Comparison of ENCODE assay signal across 4 cellular contexts in genomic region chr4:24192018-24192641, GRCh38.
"Had no signal": no experiment of that assay in that cellular context is flagged by ENCODE, and none has a peak within 500 bp of the region (broad histone marks: within the 10 kb centered on the region; RNA-seq: fewer than 3 reads in every experiment).

No MANE protein-coding gene starts in this region.

- H2AFZ ChIP-seq: GM23338 had no signal

- H3K27ac Mint-ChIP-seq: GM23338, H9, IgD-negative memory B cell had no signal

- H3K4me3 ChIP-seq: GM23338 had no signal

- H3K4me1 Mint-ChIP-seq: GM23338, IgD-negative memory B cell had no signal

- H3K4me2 ChIP-seq: GM23338 had no signal

- H3K27me3 Mint-ChIP-seq: IgD-negative memory B cell had no signal

- H3K36me3 Mint-ChIP-seq: IgD-negative memory B cell had no signal

- H3K9me3 Mint-ChIP-seq: GM23338, H9 had no signal

- ATAC-seq: GM23338 had no signal

- H3K4me3 Mint-ChIP-seq: GM23338, H9, IgD-negative memory B cell had no signal

- DNase-seq: H9, HCEC 1CT had no signal
